ENCODE assay signal across 21 cellular contexts in the genomic region with DNA sequence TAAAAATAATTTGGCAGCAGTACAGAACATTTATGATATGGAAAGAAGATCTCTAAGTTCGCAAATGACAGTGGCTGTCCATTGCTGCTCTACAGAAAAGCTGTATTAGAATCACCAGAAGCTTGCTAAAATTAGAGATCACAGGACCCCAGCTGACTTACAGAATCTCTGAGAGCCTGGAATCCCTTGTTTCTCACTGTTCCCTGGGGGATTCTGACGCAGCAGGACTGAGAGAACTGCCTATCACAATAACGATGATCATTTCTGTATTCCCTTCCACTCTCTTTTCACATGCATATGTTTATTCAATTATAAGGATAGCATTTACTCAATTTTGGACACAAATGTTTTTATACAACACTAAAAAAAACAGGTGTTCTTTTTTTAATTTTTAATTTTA.
"Had no signal": no experiment of that assay in that cellular context is flagged by ENCODE, and none has a peak within 500 bp of the region (broad histone marks: within the 10 kb centered on the region; RNA-seq: fewer than 3 reads in every experiment).

No MANE protein-coding gene starts in this region.

- DNase-seq: activated CD4-positive, alpha-beta memory T cell treated with anti-CD3 and anti-CD28 coated beads, Interleukin-2, amount 10 ng/mL, durations not matched to agents 7 days and 5 days; activated CD4-positive, alpha-beta T cell treated with anti-CD3 and anti-CD28 coated beads for 36 hours; activated CD4-positive, alpha-beta T cell treated with anti-CD3 and anti-CD28 coated beads, Interleukin-2, amount 50 U/mL, for 1 hour; activated gamma-delta T cell; activated naive CD4-positive, alpha-beta T cell treated with anti-CD3 and anti-CD28 coated beads for 36 hours; activated T-cell treated with anti-CD3 and anti-CD28 coated beads for 4 hours; activated T-cell treated with anti-CD3 and anti-CD28 coated beads, Interleukin-2, amount 50 U/mL, for 48 hours; amygdala; KG1; NCI-H1048; NCI-H1417 treated with DMSO at 0.1 percent for 48 hours; NCI-H1930; NCI-H2107; NCI-H2227 treated with DMSO at 0.1 percent for 48 hours; NCI-H82; RPMI8226; SHP77; T-helper 1 cell; WERI-Rb-1 had no signal

- H3K27ac ChIP-seq: WERI-Rb-1 had no signal

- H3K36me3 ChIP-seq: WERI-Rb-1 had no signal

- ATAC-seq: activated CD4-positive, alpha-beta T cell treated with anti-CD3 and anti-CD28 coated beads for 36 hours; activated T-helper 17 cell treated with anti-CD3 and anti-CD28 coated beads, Interleukin-2, amount 50 U/mL, for 72 hours; Panc1 had no signal
